1 cellular context compared by ENCODE assay signal in the genomic region with DNA sequence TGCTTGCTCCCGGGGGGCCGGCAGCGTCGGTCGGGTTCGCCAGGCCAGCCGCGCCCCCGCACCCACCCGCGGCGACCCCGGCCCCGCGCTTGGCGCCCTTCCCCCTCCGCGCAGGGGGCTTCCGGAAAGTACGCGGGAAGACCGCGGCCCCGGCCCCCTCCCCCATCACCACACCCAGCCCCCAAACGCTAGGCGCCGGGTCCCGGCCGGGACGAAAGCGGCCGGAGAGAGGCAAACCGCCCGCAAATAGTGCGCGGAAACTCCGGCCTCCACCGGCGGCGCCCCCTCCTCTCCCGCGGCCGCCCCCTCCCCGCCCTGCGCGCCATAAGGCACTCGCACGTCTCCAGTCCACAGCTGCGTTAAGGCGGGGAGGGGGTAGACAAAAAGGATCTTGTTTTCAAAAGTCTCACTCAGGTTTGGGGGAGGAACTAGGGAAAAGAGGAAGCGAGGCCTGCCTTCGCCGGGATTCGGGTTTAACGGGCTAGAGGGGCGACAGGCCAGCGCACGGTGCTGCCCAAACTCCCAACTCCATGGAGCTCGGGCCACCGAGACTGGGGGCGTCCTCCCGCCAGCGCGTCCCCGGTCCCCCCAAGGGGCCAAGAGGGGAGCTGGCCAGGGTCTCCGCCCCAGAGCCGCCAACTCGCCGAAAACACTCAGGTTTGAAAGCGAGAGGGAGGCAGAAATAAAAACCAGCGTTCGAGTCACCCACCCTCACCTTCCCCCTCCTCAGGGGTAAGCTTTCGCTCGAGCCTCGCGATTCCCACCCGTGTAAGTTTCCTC.
TF ChIP-seq lines count a peak whose summit lies in the region.

No MANE protein-coding gene starts in this region.

TF ChIP-seq in endothelial cell of umbilical vein, 7 proteins besides CTCF, POLR2A, EP300 and RAD21 (continued from another document):
- TF ChIP-seq, protein P1, sequence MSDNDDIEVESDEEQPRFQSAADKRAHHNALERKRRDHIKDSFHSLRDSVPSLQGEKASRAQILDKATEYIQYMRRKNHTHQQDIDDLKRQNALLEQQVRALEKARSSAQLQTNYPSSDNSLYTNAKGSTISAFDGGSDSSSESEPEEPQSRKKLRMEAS (IDR thresholded peaks at IDR 0.05; ENCODE audit: insufficient read depth, insufficient read length) = no peak
TF ChIP-seq in endothelial cell of umbilical vein: peak in this region for 1.
